In the genomic region with DNA sequence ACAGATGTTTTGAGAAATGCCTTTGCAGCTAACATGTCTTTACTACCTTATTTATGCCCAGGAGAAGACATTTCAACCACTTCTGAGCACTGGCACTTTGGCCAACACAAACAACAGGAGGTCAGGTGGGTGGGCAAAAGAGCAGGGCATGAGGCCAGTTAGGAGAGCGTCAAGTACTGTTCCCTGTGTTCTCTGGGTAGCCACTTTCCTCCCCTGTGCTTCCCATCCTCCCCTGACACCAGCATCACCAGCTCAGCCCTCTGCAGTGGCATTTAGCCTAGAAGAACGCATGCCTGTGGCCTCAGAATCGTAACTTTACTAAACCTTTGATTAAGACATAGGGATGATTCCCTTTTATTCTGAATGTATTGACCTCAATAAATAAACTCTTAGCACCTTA, we compare ENCODE assay signal across 10 cellular contexts. TPM values are rescaled to one million over a fixed set of nuclear protein-coding genes. Genes with fewer than 3 reads are reported as not detected.
DNase-seq lines count a peak whose midpoint lies in the region; ATAC-seq and TF ChIP-seq lines count a peak whose summit lies in the region.
"Had no signal": no experiment of that assay in that cellular context is flagged by ENCODE, and none has a peak within 500 bp of the region (broad histone marks: within the 10 kb centered on the region; RNA-seq: fewer than 3 reads in every experiment).

No MANE protein-coding gene starts in this region.

- no peaks in the 10 kb centered on the region for H3K9me2 ChIP-seq in Karpas-422 (replicated peaks; ENCODE audit: insufficient read depth, low read length)

- no peaks in the 10 kb centered on the region for H3K79me2 ChIP-seq in Karpas-422 (ENCODE audit: low read length)

- peak overlapping the region; percentile 61; the same call in 1 of the 2 replicates for H3K4me3 ChIP-seq in Karpas-422 (ENCODE audit: low read length)
- H3K4me3 ChIP-seq in coronary artery = peak overlapping the region; percentile 8
- peak overlapping the region in 1 of 2 experiments; percentile 21 for H3K4me3 ChIP-seq in neutrophil (ENCODE audit: low read depth in 1 of 2, low read length in 1 of 2)

- H3K4me1 ChIP-seq in Karpas-422 (ENCODE audit: low read length) = peaks cover 85% of the 10 kb centered on the region
- H3K4me1 ChIP-seq in neutrophil (ENCODE audit: control insufficient read depth in 1 of 2, insufficient read depth in 1 of 2, low read depth in 1 of 2, low read length in 1 of 2) = peaks cover 79 to 82% of the 10 kb centered on the region in 2 experiments

- DNase-seq in CD14-positive monocyte (ENCODE audit: low spot score) = peak; percentile 30
- DNase-seq in Karpas-422 = no peak
- DNase-seq in coronary artery (ENCODE audit: low spot score) = no peak
- DNase-seq in D341Med (ENCODE audit: low spot score) = no peak
- no peak for DNase-seq in superior temporal gyrus (ENCODE audit: extremely low spot score)
- DNase-seq in effector CD8-positive, alpha-beta T cell (lab: John Stamatoyannopoulos, UW) = no peak
- DNase-seq: DMS 273 treated with DMSO at 0.1 percent for 48 hours, kidney had no signal

- H3K36me3 ChIP-seq in Karpas-422 (ENCODE audit: insufficient read depth, low read length) (no peaks in the 10 kb centered on the region), neutrophil (no peaks in the 10 kb centered on the region)

- peak overlapping the region; percentile 68 to 96 (median 95) for H3K27ac Mint-ChIP-seq in CD14-positive monocyte

- H4K20me1 ChIP-seq in Karpas-422 (ENCODE audit: insufficient read depth, low read depth, low read length) = no peaks in the 10 kb centered on the region

- peak overlapping the region; percentile 76; the same call in 1 of the 2 replicates for H2AFZ ChIP-seq in Karpas-422 (ENCODE audit: low read length)

- H3K4me1 Mint-ChIP-seq in CD14-positive monocyte = peaks cover 82% of the 10 kb centered on the region

- intact Hi-C loops in CD14-positive monocyte (cut with micrococcal nuclease) = no loop called here

- H3K9ac ChIP-seq in Karpas-422 (ENCODE audit: low read length) = peak overlapping the region; percentile 95

- peak overlapping the region in 1 of 2 donors; percentile 73 for H3K4me3 Mint-ChIP-seq in CD14-positive monocyte

- H3K4me2 ChIP-seq in Karpas-422 (ENCODE audit: low read depth, low read length, poor library complexity, severe bottlenecking) = peak overlapping the region; percentile 98

- H3K27me3 ChIP-seq in Karpas-422 (ENCODE audit: low read length) = no peaks in the 10 kb centered on the region
- H3K27me3 ChIP-seq in neutrophil = no peaks in the 10 kb centered on the region

- ATAC-seq in GM21528 (IDR thresholded peaks at IDR 0.05; ENCODE audit: low FRiP score, unreplicated experiment) = no peak

- H3K27ac ChIP-seq in Karpas-422 (ENCODE audit: low read length) (peak overlapping the region; percentile 100), coronary artery (peak overlapping the region; percentile 54 to 92), neutrophil (peak overlapping the region; percentile 94)

- H3K9me3 ChIP-seq in Karpas-422 (ENCODE audit: low read length) = no peaks in the 10 kb centered on the region
- no peaks in the 10 kb centered on the region for H3K9me3 ChIP-seq in neutrophil

- H3K27me3 Mint-ChIP-seq in CD14-positive monocyte (ENCODE audit: low read depth in 3 of 3) = peaks cover 0 to 2% (median 0%) of the 10 kb centered on the region in 3 donors

- H3K36me3 Mint-ChIP-seq in CD14-positive monocyte = no peaks in the 10 kb centered on the region

- TF ChIP-seq CTCF in CD14-positive monocyte (IDR thresholded peaks at IDR 0.05) (no peak), coronary artery (IDR thresholded peaks at IDR 0.05) (no peak), neutrophil (IDR thresholded peaks at IDR 0.05) (no peak)

- no peaks in the 10 kb centered on the region for H3K9me3 Mint-ChIP-seq in CD14-positive monocyte

RNA-seq across cellular contexts. Expression of a gene that starts 18.3 kb away (rescaled TPM):
- 100 to 1,000 TPM; 293 to 483 TPM for polyA plus RNA-seq in CD14-positive monocyte
- 245 and 258 TPM in 2 replicates for total RNA-seq in Karpas-422 (2014; rRNA removed; shearing (Covaris generic); ENCODE audit: low replicate concordance)

RNA-seq across cellular contexts. Expression of a gene that starts 27.3 kb away (rescaled TPM):
- not detected for polyA plus RNA-seq in CD14-positive monocyte
- 2.2 and 3.6 TPM in 2 replicates for total RNA-seq in Karpas-422 (2014; rRNA removed; shearing (Covaris generic); ENCODE audit: low replicate concordance)
